In genomic region chr22:50308597-50308935, GRCh38 we compare ENCODE assay signal across 7 cellular contexts. TPM values are rescaled to one million over a fixed set of nuclear protein-coding genes. Genes with fewer than 3 reads are reported as not detected.
DNase-seq lines count a peak whose midpoint lies in the region; ATAC-seq, FAIRE-seq and TF ChIP-seq lines count a peak whose summit lies in the region.

No MANE protein-coding gene starts in this region.

- POLR2A ChIA-PET in T-cell (lab: Charles Lee): no interaction called here

- no peak for FAIRE-seq in H54 (lab: Jason Lieb, UNC)

- CTCF ChIA-PET in T-cell (lab: Charles Lee): no interaction called here

- H3K27me3 Mint-ChIP-seq in T-cell: peaks cover 5 to 16% of the 10 kb centered on the region in 2 donors

- 0 out of 2 replicates have a peak, but pooled peaks have one; percentile 36 for TF ChIP-seq POLR2A in H54 (IDR thresholded peaks at IDR 0.05; ENCODE audit: low read depth, low read length)

- no peak overlapping the region for H3K27ac Mint-ChIP-seq in T-cell

- no peaks in the 10 kb centered on the region for H3K9me3 Mint-ChIP-seq in T-cell

- no peaks in the 10 kb centered on the region for H3K36me3 Mint-ChIP-seq in T-cell

- H3K4me1 Mint-ChIP-seq in T-cell: peaks cover 0 to 11% (median 6%) of the 10 kb centered on the region in 3 donors

- ATAC-seq in T-cell (replicated peaks in 1 of 4): no peak
- ATAC-seq in sciatic nerve: peak; percentile 54
- ATAC-seq in GM18868 (IDR thresholded peaks at IDR 0.05; ENCODE audit: unreplicated experiment): no peak

- intact Hi-C loops in cardiac septum (cut with DNase I): loop anchor here (2.0 to 5.0 kb wide), 2 partner anchors 16 to 36 kb away; partner anchors contain the start of gene MAPK11
- intact Hi-C loops in sciatic nerve (cut with DNase I): no loop called here

- DNase-seq in H54 (ENCODE audit: insufficient read length, low spot score): no peak
- DNase-seq in T-cell: no peak
- DNase-seq in cardiac septum (ENCODE audit: low spot score): peak; percentile 93
- DNase-seq in sciatic nerve (ENCODE audit: low spot score): peak; percentile 83
- DNase-seq in HuH-7 (ENCODE audit: low spot score): no peak
- no peak for DNase-seq in HPDE6-E6E7 (ENCODE audit: extremely low spot score)

- peak overlapping the region; percentile 17 to 67 (median 58) for H3K4me3 Mint-ChIP-seq in T-cell

RNA-seq across cellular contexts. Expression of gene PLXNB2, which starts 1.1 kb away (rescaled TPM):
- total RNA-seq in T-cell (10 to 100 TPM in 1 of 5 donors, 1 to 10 TPM in 4; 4.3 to 11.8 (median 6.5) TPM), cardiac septum (85.7 TPM), sciatic nerve (160 TPM)

RNA-seq across cellular contexts. Expression of gene DENND6B, which starts 18.2 kb away (rescaled TPM):
- total RNA-seq in T-cell (1 to 10 TPM; 2.1 to 5.0 (median 3.5) TPM), cardiac septum (2.8 TPM), sciatic nerve (14.0 TPM)

RNA-seq across cellular contexts. Expression of gene PPP6R2, which starts 34.6 kb away (rescaled TPM):
- total RNA-seq in T-cell (100 to 1,000 TPM in 1 of 5 donors, 10 to 100 TPM in 4; 71.2 to 105 (median 96.8) TPM), cardiac septum (37.1 TPM), sciatic nerve (42.1 TPM)

RNA-seq across cellular contexts. Expression of gene MAPK11, which starts 38.4 kb away (rescaled TPM):
- total RNA-seq in T-cell (1 to 10 TPM; 3.5 to 8.9 (median 5.6) TPM), cardiac septum (11.7 TPM), sciatic nerve (20.4 TPM)

RNA-seq across cellular contexts. Expression of gene MAPK12, which starts 47.1 kb away (rescaled TPM):
- total RNA-seq in T-cell (1 to 10 TPM; 1.7 to 3.1 (median 2.9) TPM), cardiac septum (32.5 TPM), sciatic nerve (17.8 TPM)

Comparison
In these comparisons a context has a peak if more than half of its experiments do, and no peak if none do; other contexts are left out.
1. DNase-seq: peak in cardiac septum (single experiment) and sciatic nerve (single experiment); none in H54 (single experiment), T-cell (0 of 34), HuH-7 (single experiment) and HPDE6-E6E7 (single experiment).